In the genomic region with DNA sequence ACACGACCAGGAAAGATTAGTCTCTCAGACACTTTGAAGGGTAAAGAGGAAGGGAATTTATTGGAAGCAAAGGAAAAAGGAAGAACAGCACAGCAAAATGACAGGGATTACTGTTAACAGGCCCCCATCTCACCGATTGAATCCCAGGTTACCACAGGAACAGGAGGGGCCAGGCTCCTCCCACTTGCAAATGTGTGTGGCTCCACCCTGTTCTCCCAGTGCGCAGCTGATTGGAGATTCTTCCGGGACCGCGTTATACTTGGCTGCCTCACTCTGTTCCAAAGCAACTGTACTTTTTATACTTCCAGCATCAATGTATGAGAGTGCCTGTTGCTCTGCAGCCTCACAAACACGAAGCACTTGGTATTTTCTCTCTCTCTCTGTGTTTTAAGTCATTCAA, we compare ENCODE assay signal across 16 cellular contexts.
A peak's percentile ranks its signal among the peaks of the same experiment; 100 is the strongest.
DNase-seq lines count a peak whose midpoint lies in the region; ATAC-seq, FAIRE-seq and TF ChIP-seq lines count a peak whose summit lies in the region.
"Had no signal": no experiment of that assay in that cellular context is flagged by ENCODE, and none has a peak within 500 bp of the region (broad histone marks: within the 10 kb centered on the region; RNA-seq: fewer than 3 reads in every experiment).

No MANE protein-coding gene starts in this region.

- no peak overlapping the region for H2BK12ac ChIP-seq in H1 (ENCODE audit: low read depth, low read length)

- 96% methylated on average over 7 of the region's 7 CpGs; no CpG with 5 or more reads in 1 of the 2 experiments for WGBS in H1 (ENCODE audit: extremely low coverage in 1 of 2, insufficient coverage in 1 of 2, insufficient read length in 1 of 2, insufficient replicate concordance in 2 of 2, low coverage in 1 of 2, low lambda C conversion rate in 2 of 2, missing lambda C conversion rate in 1 of 2), 2 experiments
- WGBS in testis, 2 donors, result 40 to 54% methylated on average over 7 of the region's 7 CpGs
- 74 to 77% methylated on average over 7 of the region's 7 CpGs for WGBS in lower leg skin, 2 donors

- no peak overlapping the region for H3K18ac ChIP-seq in H1 (ENCODE audit: extremely low read depth, low read length)

- no peaks in the 10 kb centered on the region for H3K27me3 Mint-ChIP-seq in GM23338 (ENCODE audit: insufficient read depth, low read depth, poor library complexity)
- H3K27me3 Mint-ChIP-seq: IgD-negative memory B cell had no signal

- FAIRE-seq in H1 (lab: Jason Lieb, UNC), result no peak
- FAIRE-seq: RCC 7860 had no signal

- no peak for TF ChIP-seq EP300 in H1 (IDR thresholded peaks at IDR 0.05; ENCODE audit: borderline replicate concordance in 1 of 2, low read depth in 2 of 2, low read length in 2 of 2)

- H3K27me3 ChIP-seq in GM23338 (ENCODE audit: insufficient read depth), result no peaks in the 10 kb centered on the region
- no peaks in the 10 kb centered on the region for H3K27me3 ChIP-seq in H1 (replicated peaks in 1 of 4; ENCODE audit: control insufficient read depth in 3 of 4, extremely low read depth in 1 of 4, insufficient read depth in 3 of 4, low read length in 3 of 4)
- H3K27me3 ChIP-seq in testis, result no peaks in the 10 kb centered on the region
- H3K27me3 ChIP-seq: BLaER1 treated with 17β-estradiol and CSF1 and Interleukin-3, amounts not matched to agents 10 nM and 100 nM had no signal

- H2AFZ ChIP-seq in GM23338 (peak overlapping the region; percentile 44; the same call in 1 of the 2 replicates), H1 (ENCODE audit: low read length) (peak overlapping the region; percentile 98)

- POLR2A ChIA-PET in H1 (lab: Charles Lee; ENCODE audit: partially characterized antibody), result no interaction called here

- H3K9me3 Mint-ChIP-seq in GM23338, result no peaks in the 10 kb centered on the region

- H3K4me3 Mint-ChIP-seq in GM23338, result no peak overlapping the region
- H3K4me3 Mint-ChIP-seq: IgD-negative memory B cell had no signal

- no peaks in the 10 kb centered on the region for H3K9me2 ChIP-seq in GM23338 (ENCODE audit: insufficient read depth)

- no peaks in the 10 kb centered on the region for H3K36me3 Mint-ChIP-seq in GM23338 (ENCODE audit: low read depth)
- H3K36me3 Mint-ChIP-seq: IgD-negative memory B cell had no signal

- no peaks in the 10 kb centered on the region for H4K20me1 ChIP-seq in GM23338 (replicated peaks; ENCODE audit: insufficient read depth)
- H4K20me1 ChIP-seq in H1 (replicated peaks in 1 of 2; ENCODE audit: control insufficient read depth in 1 of 2, insufficient read depth in 2 of 2, low read length in 2 of 2), result no peaks in the 10 kb centered on the region
- H4K20me1 ChIP-seq: BLaER1 treated with 17β-estradiol and CSF1 and Interleukin-3, amounts not matched to agents 10 nM and 100 nM had no signal

- H2BK20ac ChIP-seq in H1 (ENCODE audit: low read length), result no peak overlapping the region

- H4K8ac ChIP-seq in H1 (ENCODE audit: extremely low read depth, insufficient read depth, low read length), result no peak overlapping the region

- no peaks in the 10 kb centered on the region for H3K4me1 Mint-ChIP-seq in GM23338
- H3K4me1 Mint-ChIP-seq: IgD-negative memory B cell had no signal

- H2BK5ac ChIP-seq in H1 (ENCODE audit: low read depth, low read length), result no peak overlapping the region

- TF ChIP-seq POLR2A in H1 (IDR thresholded peaks at IDR 0.05; ENCODE audit: control extremely low read depth in 1 of 2, low read depth in 2 of 2, low read length in 2 of 2) (no peak), testis (IDR thresholded peaks at IDR 0.05) (no peak), lower leg skin (IDR thresholded peaks at IDR 0.05) (no peak)

- no peak overlapping the region for H3K14ac ChIP-seq in H1 (ENCODE audit: insufficient read length)

- H3K9ac ChIP-seq in H1 (replicated peaks in 1 of 4; ENCODE audit: extremely low read depth in 1 of 4, low read depth in 3 of 4, low read length in 3 of 4), result no peak overlapping the region
- H3K9ac ChIP-seq: BLaER1 treated with 17β-estradiol and CSF1 and Interleukin-3, amounts not matched to agents 10 nM and 100 nM had no signal

- H3K4me2 ChIP-seq in GM23338 (no peak overlapping the region), H1 (ENCODE audit: insufficient read depth in 1 of 2, low read depth in 2 of 2, low read length in 2 of 2) (no peak overlapping the region)
- H3K4me2 ChIP-seq: BLaER1 treated with 17β-estradiol and CSF1 and Interleukin-3, amounts not matched to agents 10 nM and 100 nM had no signal

- no peak overlapping the region for H3K4ac ChIP-seq in H1 (replicated peaks; ENCODE audit: insufficient read length, low read depth, low read length)

- DNase-seq in GM23338 (ENCODE audit: low spot score), result peak; percentile 60
- DNase-seq in NCI-H748 (lab: John Stamatoyannopoulos, UW; ENCODE audit: unreplicated experiment), result peak; percentile 78
- no peak for DNase-seq in H1 (ENCODE audit: low read depth in 1 of 2, low spot score in 2 of 2)
- peak; percentile 40 for DNase-seq in testis
- no peak for DNase-seq in lower leg skin (ENCODE audit: low spot score in 2 of 2)
- no peak for DNase-seq in NCI-H526 (lab: John Stamatoyannopoulos, UW)
- DNase-seq: EL, HCEC 1CT, NCI-H1436, NCI-H2029 treated with DMSO at 0.1 percent for 48 hours, NCI-H524, SW 1271 had no signal

- intact Hi-C loops in testis (cut with DNase I; ENCODE audit: low total_unique reads), result no loop called here
- intact Hi-C loops in lower leg skin (cut with DNase I; ENCODE audit: low total_unique reads), result no loop called here

- H3K4me3 ChIP-seq in GM23338 (no peak overlapping the region), H1 (ENCODE audit: extremely low read depth in 1 of 4, insufficient read depth in 2 of 4, low read depth in 3 of 4, low read length in 4 of 4) (no peak overlapping the region), testis (peak overlapping the region in 1 of 2 donors; percentile 7), lower leg skin (ENCODE audit: low read depth, poor library complexity, severe bottlenecking) (no peak overlapping the region)
- H3K4me3 ChIP-seq: BLaER1 treated with 17β-estradiol and CSF1 and Interleukin-3, amounts not matched to agents 10 nM and 100 nM had no signal

- TF ChIP-seq RAD21 in H1 (IDR thresholded peaks at IDR 0.05 in 1 of 2, conservative IDR thresholded peaks at IDR 0.05 in 1 of 2; ENCODE audit: low read depth in 2 of 2, low read length in 2 of 2), result no peak

- H3K23me2 ChIP-seq in H1 (ENCODE audit: low read depth, low read length), result no peaks in the 10 kb centered on the region

- TF ChIP-seq CTCF in GM23338 (conservative IDR thresholded peaks at IDR 0.05; ENCODE audit: low read depth in 2 of 2) (no peak), H1 (IDR thresholded peaks at IDR 0.05; ENCODE audit: control extremely low read depth in 1 of 3, insufficient read depth in 1 of 3, low read depth in 1 of 3, low read length in 3 of 3) (no peak), testis (IDR thresholded peaks at IDR 0.05) (no peak), lower leg skin (IDR thresholded peaks at IDR 0.05) (no peak)

- H3K27ac ChIP-seq in GM23338 (ENCODE audit: low read depth), result no peak overlapping the region
- no peak overlapping the region for H3K27ac ChIP-seq in H1 (ENCODE audit: low read depth, low read length)
- H3K27ac ChIP-seq in testis, result no peak overlapping the region
- H3K27ac ChIP-seq: BLaER1 treated with 17β-estradiol and CSF1 and Interleukin-3, amounts not matched to agents 10 nM and 100 nM had no signal

- H3K27ac Mint-ChIP-seq in GM23338, result no peak overlapping the region
- H3K27ac Mint-ChIP-seq: IgD-negative memory B cell had no signal

- no peak overlapping the region for H2BK15ac ChIP-seq in H1 (ENCODE audit: low read length)

- CTCF ChIA-PET in H1 (lab: Charles Lee; ENCODE audit: partially characterized antibody), result no interaction called here

- no peaks in the 10 kb centered on the region for H3K9me3 ChIP-seq in H1 (ENCODE audit: insufficient read depth in 2 of 2, low read depth in 1 of 2, low read length in 1 of 2)
- H3K9me3 ChIP-seq in testis, result no peaks in the 10 kb centered on the region
- H3K9me3 ChIP-seq: BLaER1 treated with 17β-estradiol and CSF1 and Interleukin-3, amounts not matched to agents 10 nM and 100 nM had no signal

- no peak overlapping the region for H2BK120ac ChIP-seq in H1 (replicated peaks; ENCODE audit: low read depth, low read length)

- H3K36me3 ChIP-seq in GM23338 (ENCODE audit: insufficient read depth) (no peaks in the 10 kb centered on the region), H1 (ENCODE audit: control insufficient read depth in 2 of 4, insufficient read depth in 4 of 4, low read length in 3 of 4) (no peaks in the 10 kb centered on the region), testis (ENCODE audit: low read depth, missing control alignments) (no peaks in the 10 kb centered on the region)
- H3K36me3 ChIP-seq: BLaER1 treated with 17β-estradiol and CSF1 and Interleukin-3, amounts not matched to agents 10 nM and 100 nM had no signal

- H3K79me2 ChIP-seq in GM23338 (replicated peaks; ENCODE audit: insufficient read depth) (no peaks in the 10 kb centered on the region), H1 (ENCODE audit: control insufficient read depth in 1 of 2, insufficient read depth in 2 of 2, low read length in 2 of 2) (no peaks in the 10 kb centered on the region)

- no peaks in the 10 kb centered on the region for H3F3A ChIP-seq in GM23338 (replicated peaks; ENCODE audit: low read depth)

- H4K91ac ChIP-seq in H1 (replicated peaks; ENCODE audit: insufficient read length, low read length), result no peak overlapping the region

- H3K4me1 ChIP-seq in GM23338 (ENCODE audit: insufficient read depth) (no peaks in the 10 kb centered on the region), H1 (replicated peaks in 1 of 4; ENCODE audit: control insufficient read depth in 3 of 4, insufficient read depth in 4 of 4, low read length in 3 of 4) (no peaks in the 10 kb centered on the region), testis (no peaks in the 10 kb centered on the region)
- H3K4me1 ChIP-seq: BLaER1 treated with 17β-estradiol and CSF1 and Interleukin-3, amounts not matched to agents 10 nM and 100 nM had no signal

- no peak overlapping the region for H3K56ac ChIP-seq in H1 (replicated peaks; ENCODE audit: insufficient read length, low read depth, low read length)

- ATAC-seq in GM23338 (peak; percentile 89), HG02588 (IDR thresholded peaks at IDR 0.05; ENCODE audit: unreplicated experiment) (no peak)

- no peak overlapping the region for H2AK5ac ChIP-seq in H1 (ENCODE audit: low read depth, low read length)

- no peak overlapping the region for H3K23ac ChIP-seq in H1 (ENCODE audit: insufficient read length)

- H4K5ac ChIP-seq in H1 (ENCODE audit: insufficient read length, low read depth, low read length), result no peak overlapping the region

- no peaks in the 10 kb centered on the region for H3K79me1 ChIP-seq in H1 (ENCODE audit: low read depth, low read length)

TF ChIP-seq in H1, 55 proteins besides CTCF, POLR2A, EP300 and RAD21:
- TF ChIP-seq PHF8 (conservative IDR thresholded peaks at IDR 0.05; ENCODE audit: low read depth, low read length) (no peak), GABPA (IDR thresholded peaks at IDR 0.05; ENCODE audit: borderline replicate concordance, insufficient read depth, low read length) (no peak), JUND (IDR thresholded peaks at IDR 0.05; ENCODE audit: low read length) (no peak), TBP (IDR thresholded peaks at IDR 0.05; ENCODE audit: low read depth, low read length) (no peak), KDM5A (IDR thresholded peaks at IDR 0.05; ENCODE audit: low read length) (no peak)
TF ChIP-seq in H1: peak in this region for 0.

Comparison
In these comparisons a context has a peak if more than half of its experiments do, and no peak if none do; other contexts are left out.
1. DNase-seq: peak in GM23338 (single experiment), NCI-H748 (single experiment) and testis (single experiment); none in H1 (0 of 2), lower leg skin (0 of 2) and NCI-H526 (0 of 2).